In genomic region chr1:159868766-159869165, GRCh38 we compare ENCODE assay signal across 21 cellular contexts. TPM values are rescaled to one million over a fixed set of nuclear protein-coding genes. Genes with fewer than 3 reads are reported as not detected.
DNase-seq lines count a peak whose midpoint lies in the region; ATAC-seq and TF ChIP-seq lines count a peak whose summit lies in the region.
"Had no signal": no experiment of that assay in that cellular context is flagged by ENCODE, and none has a peak within 500 bp of the region (broad histone marks: within the 10 kb centered on the region; RNA-seq: fewer than 3 reads in every experiment).

No MANE protein-coding gene starts in this region.

- intact Hi-C loops in natural killer cell (cut with micrococcal nuclease), result no loop called here

- no peaks in the 10 kb centered on the region for H3K27me3 ChIP-seq in SK-N-SH (ENCODE audit: insufficient read depth)

- H3K27ac Mint-ChIP-seq in stimulated activated effector memory CD8-positive, alpha-beta T cell treated with anti-CD3 and anti-CD28 coated beads, Interleukin-12 subunit alpha, Interleukin-12 subunit beta, amount 100 ng/mL, for 72 hours, result no peak overlapping the region
- no peak overlapping the region for H3K27ac Mint-ChIP-seq in natural killer cell

- H3K36me3 ChIP-seq in SK-N-SH (replicated peaks in 1 of 2; ENCODE audit: control insufficient read depth in 1 of 2, insufficient read depth in 2 of 2, low read length in 1 of 2), result no peaks in the 10 kb centered on the region
- H3K36me3 ChIP-seq: heart left ventricle, left ventricle myocardium inferior, neutrophil had no signal

- H3K4me1 ChIP-seq in SK-N-SH (ENCODE audit: control insufficient read depth in 1 of 2, insufficient read depth in 2 of 2, low read depth in 1 of 2, low read length in 1 of 2), result peaks cover 5 to 9% of the 10 kb centered on the region in 2 experiments; a peak in 1 of 4 replicates

- no peak overlapping the region for H3K4me3 Mint-ChIP-seq in stimulated activated effector memory CD8-positive, alpha-beta T cell treated with anti-CD3 and anti-CD28 coated beads, Interleukin-12 subunit alpha, Interleukin-12 subunit beta, amount 100 ng/mL, for 72 hours
- H3K4me3 Mint-ChIP-seq in natural killer cell, result no peak overlapping the region
- H3K4me3 Mint-ChIP-seq: central memory CD8-positive, alpha-beta T cell; T-cell had no signal

- no peaks in the 10 kb centered on the region for H3K79me2 ChIP-seq in SK-N-SH (ENCODE audit: insufficient read depth)

- H3K36me3 Mint-ChIP-seq in stimulated activated effector memory CD8-positive, alpha-beta T cell treated with anti-CD3 and anti-CD28 coated beads, Interleukin-12 subunit alpha, Interleukin-12 subunit beta, amount 100 ng/mL, for 72 hours, result peaks cover 6% of the 10 kb centered on the region
- no peaks in the 10 kb centered on the region for H3K36me3 Mint-ChIP-seq in natural killer cell
- H3K36me3 Mint-ChIP-seq: T-cell had no signal

- no peak overlapping the region for H3K9ac ChIP-seq in SK-N-SH

- H4K20me1 ChIP-seq in SK-N-SH (ENCODE audit: insufficient read depth), result no peaks in the 10 kb centered on the region

- H2AFZ ChIP-seq in SK-N-SH (ENCODE audit: low read depth), result no peak overlapping the region

- no peaks in the 10 kb centered on the region for H3K9me3 Mint-ChIP-seq in stimulated activated effector memory CD8-positive, alpha-beta T cell treated with anti-CD3 and anti-CD28 coated beads, Interleukin-12 subunit alpha, Interleukin-12 subunit beta, amount 100 ng/mL, for 72 hours
- no peaks in the 10 kb centered on the region for H3K9me3 Mint-ChIP-seq in natural killer cell
- H3K9me3 Mint-ChIP-seq: central memory CD8-positive, alpha-beta T cell; T-cell had no signal

- TF ChIP-seq RAD21 in SK-N-SH (IDR thresholded peaks at IDR 0.05; ENCODE audit: low read length), result no peak

- peaks cover 6 to 20% of the 10 kb centered on the region in 2 donors for H3K27me3 Mint-ChIP-seq in natural killer cell (ENCODE audit: low read depth in 2 of 2)
- H3K27me3 Mint-ChIP-seq: central memory CD8-positive, alpha-beta T cell had no signal

- WGBS in SK-N-SH (ENCODE audit: low lambda C conversion rate), result 85% methylated on average over 3 of the region's 3 CpGs

- TF ChIP-seq EP300 in SK-N-SH (IDR thresholded peaks at IDR 0.05; ENCODE audit: borderline replicate concordance in 1 of 2, low read depth in 1 of 2, low read length in 1 of 2), result no peak

- peaks cover 24% of the 10 kb centered on the region for H3K4me1 Mint-ChIP-seq in stimulated activated effector memory CD8-positive, alpha-beta T cell treated with anti-CD3 and anti-CD28 coated beads, Interleukin-12 subunit alpha, Interleukin-12 subunit beta, amount 100 ng/mL, for 72 hours
- peaks cover 0 to 17% of the 10 kb centered on the region in 2 donors for H3K4me1 Mint-ChIP-seq in natural killer cell

- no peak overlapping the region for H3K4me2 ChIP-seq in SK-N-SH

- H3K27ac ChIP-seq in SK-N-SH (ENCODE audit: low read depth in 2 of 2, low read length in 1 of 2), result no peak overlapping the region
- H3K27ac ChIP-seq: heart left ventricle, left ventricle myocardium inferior, neutrophil had no signal

- CTCF ChIA-PET in SK-N-SH (lab: Yijun Ruan, JAX), result interaction anchor here (1.6 to 7.1 kb wide), 3 partner anchors 11 to 88 kb away, joined by 3 to 46 read pairs (median 5); partner anchors contain the start of gene DUSP23

- no peak for DNase-seq in SK-N-SH
- peak; percentile 30 for DNase-seq in NCI-H2171 (lab: John Stamatoyannopoulos, UW)
- peak; percentile 75 for DNase-seq in cerebellum (ENCODE audit: low spot score)
- DNase-seq in stimulated activated effector memory CD8-positive, alpha-beta T cell treated with anti-CD3 and anti-CD28 coated beads, Interleukin-12 subunit alpha, Interleukin-12 subunit beta, amount 100 ng/mL, for 72 hours (ENCODE audit: low spot score in 2 of 2), result no peak
- no peak for DNase-seq in natural killer cell
- DNase-seq: activated CD4-positive, alpha-beta T cell treated with anti-CD3 and anti-CD28 coated beads, Interleukin-2, amount 50 U/mL, for 1 hour; activated gamma-delta T cell; DMS79; effector CD8-positive, alpha-beta T cell; heart left ventricle; left ventricle myocardium inferior; Right ventricle myocardium superior had no signal

- no peaks in the 10 kb centered on the region for H3F3A ChIP-seq in SK-N-SH (replicated peaks; ENCODE audit: insufficient read depth)

- H3K9me2 ChIP-seq in SK-N-SH, result no peaks in the 10 kb centered on the region

- no peaks in the 10 kb centered on the region for H3K9me3 ChIP-seq in SK-N-SH
- H3K9me3 ChIP-seq: heart left ventricle, left ventricle myocardium inferior, neutrophil had no signal

- no peak overlapping the region for H3K4me3 ChIP-seq in SK-N-SH (ENCODE audit: low read depth in 2 of 2, low read length in 1 of 2)
- H3K4me3 ChIP-seq: heart left ventricle, left ventricle myocardium inferior had no signal

- TF ChIP-seq CTCF in SK-N-SH (IDR thresholded peaks at IDR 0.05) (no peak), natural killer cell (IDR thresholded peaks at IDR 0.05) (no peak)

- ATAC-seq in SK-N-SH treated with all-trans-retinoic acid at 6 μM for 48 hours (peak; percentile 46), HG03460 (IDR thresholded peaks at IDR 0.05; ENCODE audit: unreplicated experiment) (no peak), esophagus mucosa (no peak), natural killer cell (no peak)
- ATAC-seq in stimulated activated effector memory CD8-positive, alpha-beta T cell treated with anti-CD3 and anti-CD28 coated beads, Interleukin-12 subunit alpha, Interleukin-12 subunit beta, amount 100 ng/mL, for 72 hours, result peak; percentile 6
- ATAC-seq: heart left ventricle had no signal

- POLR2A ChIA-PET in SK-N-SH (lab: Yijun Ruan, JAX), result interaction anchor here (0.6 kb wide), 1 partner anchor 9 kb away, joined by 3 read pairs; no protein-coding TSS in a partner anchor

TF ChIP-seq in SK-N-SH treated with all-trans-retinoic acid at 6 μM for 48 hours, 23 proteins besides CTCF, POLR2A, EP300 and RAD21 (continues in another document):
- no peak for TF ChIP-seq TOX (CRISPR knock-in tag; IDR thresholded peaks at IDR 0.05; ENCODE audit: borderline replicate concordance)
- no peak for TF ChIP-seq OSR1 (CRISPR knock-in tag; IDR thresholded peaks at IDR 0.05)
- TF ChIP-seq ZNF70 (CRISPR knock-in tag; IDR thresholded peaks at IDR 0.05), result no peak
- TF ChIP-seq SNAI2 (CRISPR knock-in tag; IDR thresholded peaks at IDR 0.05), result no peak
- no peak for TF ChIP-seq BACH2 (CRISPR knock-in tag; IDR thresholded peaks at IDR 0.05; ENCODE audit: borderline replicate concordance)
- no peak for TF ChIP-seq TCF4 (CRISPR knock-in tag; IDR thresholded peaks at IDR 0.05; ENCODE audit: borderline replicate concordance)
- no peak for TF ChIP-seq ESRRG (CRISPR knock-in tag; IDR thresholded peaks at IDR 0.05)

TF ChIP-seq in SK-N-SH, 30 proteins besides CTCF, POLR2A, EP300 and RAD21 (continues in another document):
- no peak for TF ChIP-seq CHD2 (IDR thresholded peaks at IDR 0.05; ENCODE audit: low read length, partially characterized antibody)
- TF ChIP-seq FOXJ3 (CRISPR knock-in tag; IDR thresholded peaks at IDR 0.05), result no peak
- TF ChIP-seq TCF12 (IDR thresholded peaks at IDR 0.05), result no peak
- no peak for TF ChIP-seq TEAD4 (IDR thresholded peaks at IDR 0.05; ENCODE audit: borderline replicate concordance, insufficient read depth)
- TF ChIP-seq EZH2phosphoT487 (IDR thresholded peaks at IDR 0.05; ENCODE audit: borderline replicate concordance, low read depth), result no peak
- no peak for TF ChIP-seq RXRA (IDR thresholded peaks at IDR 0.05; ENCODE audit: borderline replicate concordance, low read depth)
- TF ChIP-seq MEF2A (IDR thresholded peaks at IDR 0.05; ENCODE audit: borderline replicate concordance, low read depth), result no peak

RNA-seq across cellular contexts. Expression of gene VSIG8, which starts 6.3 kb away (rescaled TPM):
- not detected in 2 replicates for polyA plus RNA-seq in SK-N-SH (2012; rRNA removed)
- polyA plus RNA-seq in SK-N-SH (2012; cell fraction: cytosol; rRNA removed), result 0.03 and 0.08 TPM in 2 replicates
- 0.19 and 0.27 TPM in 2 replicates for polyA plus RNA-seq in SK-N-SH (2012; cell fraction: nucleus; rRNA removed)
- total RNA-seq in cerebellum (0.18 TPM), esophagus mucosa (1.2 TPM), natural killer cell (not detected)
- total RNA-seq: A673, heart left ventricle, left ventricle myocardium inferior, M059J, renal cortical epithelial cell, Right ventricle myocardium superior, T-cell had no signal

RNA-seq across cellular contexts. Expression of gene CFAP45, which starts 31.2 kb away (rescaled TPM):
- 0.57 and 0.74 TPM in 2 replicates for polyA plus RNA-seq in SK-N-SH (2012; rRNA removed)
- polyA plus RNA-seq in SK-N-SH (2012; cell fraction: cytosol; rRNA removed), result 0.51 and 0.66 TPM in 2 replicates
- 0.95 and 2.1 TPM in 2 replicates for polyA plus RNA-seq in SK-N-SH (2012; cell fraction: nucleus; rRNA removed)
- total RNA-seq in cerebellum (1.1 TPM), esophagus mucosa (1.5 TPM), natural killer cell (1 to 10 TPM; 1.3 to 5.0 (median 1.6) TPM)

RNA-seq across cellular contexts. Expression of gene SLAMF8, which starts 42.1 kb away (rescaled TPM):
- not detected in 2 replicates for polyA plus RNA-seq in SK-N-SH (2012; rRNA removed)
- polyA plus RNA-seq in SK-N-SH (2012; cell fraction: cytosol; rRNA removed), result not detected in 2 replicates
- polyA plus RNA-seq in SK-N-SH (2012; cell fraction: nucleus; rRNA removed), result 0.07 and 0.10 TPM in 2 replicates
- total RNA-seq in cerebellum (not detected), esophagus mucosa (0.80 TPM), natural killer cell (1 to 10 TPM in 2 of 3 donors, under 1 TPM in 1; 0.64 to 4.4 (median 2.8) TPM)
- total RNA-seq: A673 had no signal

RNA-seq across cellular contexts. Expression of gene TAGLN2, which starts 56.5 kb away (rescaled TPM):
- polyA plus RNA-seq in SK-N-SH (2012; rRNA removed), result 625 and 646 TPM in 2 replicates
- 361 and 510 TPM in 2 replicates for polyA plus RNA-seq in SK-N-SH (2012; cell fraction: cytosol; rRNA removed)
- 304 and 445 TPM in 2 replicates for polyA plus RNA-seq in SK-N-SH (2012; cell fraction: nucleus; rRNA removed)
- total RNA-seq in cerebellum (15.1 TPM), esophagus mucosa (406 TPM), natural killer cell (100 to 1,000 TPM; 344 to 394 (median 358) TPM)

Comparison
In these comparisons a context has a peak if more than half of its experiments do, and no peak if none do; other contexts are left out.
1. ATAC-seq: peak in SK-N-SH treated with all-trans-retinoic acid at 6 μM for 48 hours (single experiment) and stimulated activated effector memory CD8-positive, alpha-beta T cell treated with anti-CD3 and anti-CD28 coated beads, Interleukin-12 subunit alpha, Interleukin-12 subunit beta, amount 100 ng/mL, for 72 hours (single experiment); none in HG03460 (single experiment), esophagus mucosa (single experiment) and natural killer cell (0 of 3).
2. DNase-seq: peak in NCI-H2171 (single experiment) and cerebellum (single experiment); none in SK-N-SH (single experiment), stimulated activated effector memory CD8-positive, alpha-beta T cell treated with anti-CD3 and anti-CD28 coated beads, Interleukin-12 subunit alpha, Interleukin-12 subunit beta, amount 100 ng/mL, for 72 hours (0 of 2) and natural killer cell (single experiment).